33 cellular contexts compared by ENCODE assay signal in the genomic region with DNA sequence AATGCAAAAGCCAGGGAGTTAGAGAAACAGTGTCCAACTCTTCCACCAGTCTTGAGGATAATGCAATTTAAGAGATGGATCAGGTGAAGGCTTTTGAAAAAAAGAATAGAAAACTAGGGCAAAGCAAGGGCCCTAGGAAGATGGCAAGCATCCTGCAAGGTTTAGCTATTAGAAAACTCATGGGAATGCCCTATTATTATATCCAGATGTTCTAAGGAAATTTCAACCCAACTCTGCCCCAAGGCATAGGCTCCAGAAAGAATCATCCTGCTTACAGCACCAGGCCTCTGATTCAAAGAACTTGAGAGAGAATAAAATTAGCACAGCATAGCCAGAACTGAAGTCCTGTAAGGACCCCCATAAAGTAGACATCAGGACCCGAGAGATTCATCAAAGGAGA.
"Had no signal": no experiment of that assay in that cellular context is flagged by ENCODE, and none has a peak within 500 bp of the region (broad histone marks: within the 10 kb centered on the region; RNA-seq: fewer than 3 reads in every experiment).

No MANE protein-coding gene starts in this region.

- H3K27ac ChIP-seq: brain microvascular endothelial cell, Peyer's patch, RWPE1, WERI-Rb-1 had no signal

- ATAC-seq: activated CD8-positive, alpha-beta memory T cell treated with anti-CD3 and anti-CD28 coated beads, Interleukin-2, amount 10 ng/mL, durations not matched to agents 7 days and 5 days; activated naive CD8-positive, alpha-beta T cell treated with anti-CD3 and anti-CD28 coated beads, Interleukin-2, amount 50 U/mL, for 24 hours; PC-3; Right ventricle myocardium inferior had no signal

- H3K9me3 Mint-ChIP-seq: activated CD4-positive, alpha-beta memory T cell treated with anti-CD3 and anti-CD28 coated beads, Interleukin-2, amount 10 ng/mL, durations not matched to agents 7 days and 5 days; activated naive CD4-positive, alpha-beta T cell treated with anti-CD3 and anti-CD28 coated beads, Interleukin-2, amount 10 ng/mL, durations not matched to agents 7 days and 5 days; activated naive CD8-positive, alpha-beta T cell treated with anti-CD3 and anti-CD28 coated beads, Interleukin-2, amount 50 U/mL, for 24 hours; central memory CD8-positive, alpha-beta T cell had no signal

- H3K27ac Mint-ChIP-seq: activated CD4-positive, alpha-beta memory T cell treated with anti-CD3 and anti-CD28 coated beads, Interleukin-2, amount 10 ng/mL, durations not matched to agents 7 days and 5 days; activated CD8-positive, alpha-beta memory T cell treated with anti-CD3 and anti-CD28 coated beads, Interleukin-2, amount 10 ng/mL, durations not matched to agents 7 days and 5 days; activated naive CD4-positive, alpha-beta T cell treated with anti-CD3 and anti-CD28 coated beads, Interleukin-2, amount 10 ng/mL, durations not matched to agents 7 days and 5 days; activated naive CD8-positive, alpha-beta T cell; activated naive CD8-positive, alpha-beta T cell treated with anti-CD3 and anti-CD28 coated beads, Interleukin-2, amount 50 U/mL, for 24 hours had no signal

- H3K27me3 ChIP-seq: brain microvascular endothelial cell had no signal

- H3K4me1 Mint-ChIP-seq: activated CD4-positive, alpha-beta memory T cell treated with anti-CD3 and anti-CD28 coated beads, Interleukin-2, amount 10 ng/mL, durations not matched to agents 7 days and 5 days; central memory CD8-positive, alpha-beta T cell had no signal

- H3K9me3 ChIP-seq: Peyer's patch had no signal

- H3K36me3 Mint-ChIP-seq: activated CD8-positive, alpha-beta memory T cell treated with anti-CD3 and anti-CD28 coated beads, Interleukin-2, amount 10 ng/mL, durations not matched to agents 7 days and 5 days; activated naive CD4-positive, alpha-beta T cell treated with anti-CD3 and anti-CD28 coated beads, Interleukin-2, amount 10 ng/mL, durations not matched to agents 7 days and 5 days; activated naive CD8-positive, alpha-beta T cell had no signal

- H3K4me3 ChIP-seq: Peyer's patch had no signal

- H3K4me3 Mint-ChIP-seq: activated CD4-positive, alpha-beta memory T cell treated with anti-CD3 and anti-CD28 coated beads, Interleukin-2, amount 10 ng/mL, durations not matched to agents 7 days and 5 days; activated CD8-positive, alpha-beta memory T cell treated with anti-CD3 and anti-CD28 coated beads, Interleukin-2, amount 10 ng/mL, durations not matched to agents 7 days and 5 days; activated naive CD4-positive, alpha-beta T cell treated with anti-CD3 and anti-CD28 coated beads, Interleukin-2, amount 10 ng/mL, durations not matched to agents 7 days and 5 days; activated naive CD8-positive, alpha-beta T cell; activated naive CD8-positive, alpha-beta T cell treated with anti-CD3 and anti-CD28 coated beads, Interleukin-2, amount 50 U/mL, for 24 hours; central memory CD8-positive, alpha-beta T cell had no signal

- DNase-seq: activated CD4-positive, alpha-beta memory T cell treated with anti-CD3 and anti-CD28 coated beads, Interleukin-2, amount 10 ng/mL, durations not matched to agents 7 days and 5 days; activated CD4-positive, alpha-beta T cell treated with anti-CD3 and anti-CD28 coated beads for 1 hour; activated CD4-positive, alpha-beta T cell treated with anti-CD3 and anti-CD28 coated beads for 48 hours; activated CD4-positive, CD25-positive, alpha-beta regulatory T cell; activated CD8-positive, alpha-beta memory T cell treated with anti-CD3 and anti-CD28 coated beads for 24 hours; activated CD8-positive, alpha-beta memory T cell treated with anti-CD3 and anti-CD28 coated beads, Interleukin-2, amount 10 ng/mL, durations not matched to agents 7 days and 5 days; activated CD8-positive, alpha-beta memory T cell treated with anti-CD3 and anti-CD28 coated beads, Interleukin-2, amount 50 U/mL, for 48 hours; activated effector memory CD4-positive, alpha-beta T cell treated with Interleukin-2 at 50 U/mL for 16 hours; activated naive CD4-positive, alpha-beta T cell treated with anti-CD3 and anti-CD28 coated beads, Interleukin-2, amount 10 ng/mL, durations not matched to agents 7 days and 5 days; activated naive CD8-positive, alpha-beta T cell treated with anti-CD3 and anti-CD28 coated beads, Interleukin-2, amount 50 U/mL, for 24 hours; activated T-cell treated with anti-CD3 and anti-CD28 coated beads, Interleukin-2, amount 50 U/mL, for 48 hours; amniotic stem cell; aorta; brain microvascular endothelial cell; MM.1S; MV-4-11; NCI-H1092; NCI-H1436 treated with DMSO at 0.1 percent for 48 hours; NCI-H1694 treated with DMSO at 0.1 percent for 48 hours; NCI-H2029; NCI-H510A; NCI-H526; NCI-H748 treated with DMSO at 0.1 percent for 48 hours; NK-92 treated with Interleukin-12 subunit alpha and Interleukin-12 subunit beta, amount 100 ng/mL, for 24 hours; PC-3; Peyer's patch; SIG-M5; T1000; WERI-Rb-1 had no signal

- H3K36me3 ChIP-seq: brain microvascular endothelial cell, Peyer's patch, WERI-Rb-1 had no signal
